ENCODE assay signal across 7 cellular contexts in genomic region chr10:70169011-70169410, GRCh38. TPM values are rescaled to one million over a fixed set of nuclear protein-coding genes. Genes with fewer than 3 reads are reported as not detected.
DNase-seq lines count a peak whose midpoint lies in the region; ATAC-seq and TF ChIP-seq lines count a peak whose summit lies in the region.

No MANE protein-coding gene starts in this region.

- CTCF ChIA-PET in IMR-90 (lab: Yijun Ruan, JAX) = interaction anchor here (0.7 kb wide), 1 partner anchor 23 kb away, joined by 3 read pairs; the partner anchor contains the start of gene TYSND1
- CTCF ChIA-PET in activated CD8-positive, alpha-beta T cell treated with anti-CD3 and anti-CD28 coated beads, Interleukin-2, amount 10 ng/mL, durations not matched to agents 7 days and 5 days (lab: Charles Lee) = interaction anchor here (1.2 to 5.6 kb wide), 4 partner anchors 22 to 53 kb away, joined by 4 to 67 read pairs (median 16); partner anchors contain the start of gene TYSND1

- peaks cover 12% of the 10 kb centered on the region for H3K4me1 ChIP-seq in IMR-90 (ENCODE audit: control insufficient read depth, insufficient read depth, low read length)
- H3K4me1 ChIP-seq in iPS-18a (ENCODE audit: control insufficient read depth, low read depth, low read length) = no peaks in the 10 kb centered on the region

- peaks cover 63% of the 10 kb centered on the region for H3K4me1 Mint-ChIP-seq in activated CD8-positive, alpha-beta T cell treated with anti-CD3 and anti-CD28 coated beads, Interleukin-2, amount 10 ng/mL, durations not matched to agents 7 days and 5 days (ENCODE audit: low read depth)
- H3K4me1 Mint-ChIP-seq in stimulated activated naive B cell treated with anti-CD40 and anti-IgM and Interleukin-4, amounts not matched to agents 10 μg/mL and 1 μg/mL and 100 μg/mL, for 72 hours = peaks cover 22 to 34% of the 10 kb centered on the region in 2 donors

- H3K4me3 ChIP-seq in IMR-90 (ENCODE audit: insufficient read depth, low read depth, low read length) (peak overlapping the region; percentile 99), iPS-18a (ENCODE audit: low read length) (peak overlapping the region; percentile 98)

- peak overlapping the region; percentile 80 for H3K4me2 ChIP-seq in IMR-90 (ENCODE audit: low read depth, low read length)

- H3K9me1 ChIP-seq in IMR-90 (ENCODE audit: insufficient read depth, low read length) = peaks cover 17% of the 10 kb centered on the region

- WGBS in IMR-90 (ENCODE audit: extremely low coverage in 2 of 2, insufficient read length in 1 of 2), 2 experiments = no CpG with 5 or more reads among the region's 2 CpGs

- peak overlapping the region; percentile 51 for H3K14ac ChIP-seq in IMR-90 (replicated peaks; ENCODE audit: low read depth, low read length)

- no peak for TF ChIP-seq RAD21 in IMR-90 (IDR thresholded peaks at IDR 0.05; ENCODE audit: low read length)

- H3K9ac ChIP-seq in IMR-90 (ENCODE audit: low read depth, low read length) (peak overlapping the region; percentile 12; the same call in 1 of the 2 replicates), iPS-18a (ENCODE audit: low read length) (no peak overlapping the region)

- H3K4me3 Mint-ChIP-seq in activated CD8-positive, alpha-beta T cell treated with anti-CD3 and anti-CD28 coated beads, Interleukin-2, amount 10 ng/mL, durations not matched to agents 7 days and 5 days = peak overlapping the region; percentile 86
- peak overlapping the region; percentile 94 to 96 for H3K4me3 Mint-ChIP-seq in stimulated activated naive B cell treated with anti-CD40 and anti-IgM and Interleukin-4, amounts not matched to agents 10 μg/mL and 1 μg/mL and 100 μg/mL, for 72 hours

- H3K27ac ChIP-seq in IMR-90 (ENCODE audit: insufficient read depth, low read length) = no peak overlapping the region
- no peak overlapping the region for H3K27ac ChIP-seq in iPS-18a (ENCODE audit: low read length)

- H3K23ac ChIP-seq in IMR-90 (ENCODE audit: low read depth, low read length) = peak overlapping the region; percentile 91

- in situ Hi-C loops in IMR-90 (cut with MboI; ENCODE audit: low sequenced_read_pairs) = no loop called here

- DNase-seq in IMR-90 (no peak), DMS53 (lab: John Stamatoyannopoulos, UW) (no peak)
- DNase-seq in activated CD8-positive, alpha-beta T cell treated with anti-CD3 and anti-CD28 coated beads, Interleukin-2, amount 10 ng/mL, durations not matched to agents 7 days and 5 days = no peak
- DNase-seq in stimulated activated naive B cell treated with anti-CD40 and anti-IgM and Interleukin-4, amounts not matched to agents 10 μg/mL and 1 μg/mL and 100 μg/mL, for 72 hours = no peak

- H3K9me3 Mint-ChIP-seq in activated CD8-positive, alpha-beta T cell treated with anti-CD3 and anti-CD28 coated beads, Interleukin-2, amount 10 ng/mL, durations not matched to agents 7 days and 5 days (ENCODE audit: insufficient read depth) = no peaks in the 10 kb centered on the region
- H3K9me3 Mint-ChIP-seq in stimulated activated naive B cell treated with anti-CD40 and anti-IgM and Interleukin-4, amounts not matched to agents 10 μg/mL and 1 μg/mL and 100 μg/mL, for 72 hours = no peaks in the 10 kb centered on the region

- H3K79me1 ChIP-seq in IMR-90 (ENCODE audit: low read depth in 1 of 2, low read length in 2 of 2) = peaks cover 5 to 35% of the 10 kb centered on the region in 2 experiments

- H4K91ac ChIP-seq in IMR-90 (ENCODE audit: insufficient read depth, low read depth, low read length) = no peak overlapping the region

- dilution Hi-C loops in IMR-90 (cut with HindIII; ENCODE audit: low sequenced_read_pairs, unreplicated experiment) = no loop called here

- H2AK5ac ChIP-seq in IMR-90 (ENCODE audit: low read depth, low read length) = no peak overlapping the region

- peak overlapping the region; percentile 99 for H3K27ac Mint-ChIP-seq in activated CD8-positive, alpha-beta T cell treated with anti-CD3 and anti-CD28 coated beads, Interleukin-2, amount 10 ng/mL, durations not matched to agents 7 days and 5 days
- peak overlapping the region; percentile 98 for H3K27ac Mint-ChIP-seq in stimulated activated naive B cell treated with anti-CD40 and anti-IgM and Interleukin-4, amounts not matched to agents 10 μg/mL and 1 μg/mL and 100 μg/mL, for 72 hours

- BruUV-seq in IMR-90 (replicated peaks; lab: Mats Ljungman, UMichigan) = no TSS peak

- H2BK20ac ChIP-seq in IMR-90 (ENCODE audit: low read depth, low read length) = no peak overlapping the region

- H4K8ac ChIP-seq in IMR-90 (ENCODE audit: low read depth in 2 of 2, low read length in 2 of 2) = peak overlapping the region in 1 of 2 experiments; percentile 16; a peak in 2 of 4 replicates

- POLR2A ChIA-PET in IMR-90 (lab: Charles Lee; ENCODE audit: unreplicated experiment) = interaction anchor here (0.5 to 2.2 kb wide), 2 partner anchors 14 to 22 kb away, joined by 4 to 9 read pairs; no protein-coding TSS in a partner anchor
- POLR2A ChIA-PET in activated CD8-positive, alpha-beta T cell treated with anti-CD3 and anti-CD28 coated beads, Interleukin-2, amount 10 ng/mL, durations not matched to agents 7 days and 5 days (lab: Charles Lee) = interaction anchor here (1.1 to 2.3 kb wide), 4 partner anchors 10 to 76 kb away, joined by 3 to 13 read pairs (median 7); partner anchors contain the start of gene TYSND1

- no peak overlapping the region for H3K18ac ChIP-seq in IMR-90 (ENCODE audit: low read depth, low read length)

- intact Hi-C loops in IMR-90 (cut with micrococcal nuclease) = no loop called here

- H2BK120ac ChIP-seq in IMR-90 (ENCODE audit: low read depth, low read length) = no peak overlapping the region

- H3K27me3 ChIP-seq in IMR-90 (ENCODE audit: control insufficient read depth, insufficient read depth, low read length) (no peaks in the 10 kb centered on the region), iPS-18a (ENCODE audit: control insufficient read depth, insufficient read depth, low read length) (no peaks in the 10 kb centered on the region)

- H3K4ac ChIP-seq in IMR-90 (ENCODE audit: low read depth, low read length) = no peak overlapping the region

- H3K56ac ChIP-seq in IMR-90 (ENCODE audit: extremely low read depth, insufficient read depth, low read length) = no peak overlapping the region

- no peak overlapping the region for H4K5ac ChIP-seq in IMR-90 (ENCODE audit: low read depth, low read length)

- H3K36me3 ChIP-seq in IMR-90 (ENCODE audit: control insufficient read depth, insufficient read depth, low read length) = peaks cover 7% of the 10 kb centered on the region
- H3K36me3 ChIP-seq in iPS-18a (ENCODE audit: control insufficient read depth, low read depth, low read length) = peaks cover 14% of the 10 kb centered on the region

- H2BK5ac ChIP-seq in IMR-90 (ENCODE audit: low read depth, low read length, poor library complexity, severe bottlenecking) = peak overlapping the region; percentile 5

- H2AK9ac ChIP-seq in IMR-90 (replicated peaks; ENCODE audit: low read depth, low read length, poor library complexity) = no peak overlapping the region

- H3K27me3 Mint-ChIP-seq in activated CD8-positive, alpha-beta T cell treated with anti-CD3 and anti-CD28 coated beads, Interleukin-2, amount 10 ng/mL, durations not matched to agents 7 days and 5 days (ENCODE audit: low read depth) = no peaks in the 10 kb centered on the region
- H3K27me3 Mint-ChIP-seq in stimulated activated naive B cell treated with anti-CD40 and anti-IgM and Interleukin-4, amounts not matched to agents 10 μg/mL and 1 μg/mL and 100 μg/mL, for 72 hours = no peaks in the 10 kb centered on the region

- H2BK15ac ChIP-seq in IMR-90 (ENCODE audit: low read depth, low read length) = no peak overlapping the region

- no peak overlapping the region for H2AFZ ChIP-seq in IMR-90 (replicated peaks; ENCODE audit: low read length, poor library complexity)

- ATAC-seq in IMR-90 (ENCODE audit: low read depth) (no peak), GM21515 (IDR thresholded peaks at IDR 0.05; ENCODE audit: unreplicated experiment) (no peak), HG03439 (IDR thresholded peaks at IDR 0.05; ENCODE audit: unreplicated experiment) (no peak)
- ATAC-seq in activated CD8-positive, alpha-beta T cell treated with anti-CD3 and anti-CD28 coated beads, Interleukin-2, amount 10 ng/mL, durations not matched to agents 7 days and 5 days = no peak
- no peak for ATAC-seq in stimulated activated naive B cell treated with anti-CD40 and anti-IgM and Interleukin-4, amounts not matched to agents 10 μg/mL and 1 μg/mL and 100 μg/mL, for 72 hours (replicated peaks)

- H3K9me3 ChIP-seq in IMR-90 (ENCODE audit: control insufficient read depth, insufficient read depth, low read length) (no peaks in the 10 kb centered on the region), iPS-18a (ENCODE audit: control insufficient read depth, low read depth, low read length) (no peaks in the 10 kb centered on the region)

- no peak for TF ChIP-seq CTCF in IMR-90 (conservative IDR thresholded peaks at IDR 0.05; ENCODE audit: low read depth, low read length)

- TF ChIP-seq POLR2A in IMR-90 (IDR thresholded peaks at IDR 0.05; ENCODE audit: low read depth, low read length) = no peak

- peaks cover 62% of the 10 kb centered on the region for H4K20me1 ChIP-seq in IMR-90 (ENCODE audit: insufficient read depth, low read length)

- H3K36me3 Mint-ChIP-seq in activated CD8-positive, alpha-beta T cell treated with anti-CD3 and anti-CD28 coated beads, Interleukin-2, amount 10 ng/mL, durations not matched to agents 7 days and 5 days (ENCODE audit: low read depth) = peaks cover 45% of the 10 kb centered on the region
- peaks cover 5 to 17% of the 10 kb centered on the region in 2 donors for H3K36me3 Mint-ChIP-seq in stimulated activated naive B cell treated with anti-CD40 and anti-IgM and Interleukin-4, amounts not matched to agents 10 μg/mL and 1 μg/mL and 100 μg/mL, for 72 hours

RNA-seq across cellular contexts. Expression of gene SAR1A, which starts 1.3 kb away (rescaled TPM):
- 161 and 272 TPM in 2 replicates for total RNA-seq in IMR-90 (2012; rRNA removed)
- 45.8 and 56.9 TPM in 2 replicates for polyA plus RNA-seq in IMR-90 (2012; rRNA removed)
- 11.8 and 25.4 TPM in 2 replicates for polyA plus RNA-seq in IMR-90 (2012; cell fraction: cytosol; rRNA removed)
- polyA plus RNA-seq in IMR-90 (2012; cell fraction: nucleus; rRNA removed; ENCODE audit: low replicate concordance) = 11.6 and 90.2 TPM in 2 replicates
- total RNA-seq in activated CD8-positive, alpha-beta T cell treated with anti-CD3 and anti-CD28 coated beads, Interleukin-2, amount 10 ng/mL, durations not matched to agents 7 days and 5 days = 100 to 1,000 TPM; 157 to 160 TPM

RNA-seq across cellular contexts. Expression of gene TYSND1, which starts 22.5 kb away (rescaled TPM):
- total RNA-seq in IMR-90 (2012; rRNA removed) = 2.8 and 2.9 TPM in 2 replicates
- 4.1 and 4.6 TPM in 2 replicates for polyA plus RNA-seq in IMR-90 (2012; rRNA removed)
- 4.0 and 5.5 TPM in 2 replicates for polyA plus RNA-seq in IMR-90 (2012; cell fraction: cytosol; rRNA removed)
- 12.4 and 20.6 TPM in 2 replicates for polyA plus RNA-seq in IMR-90 (2012; cell fraction: nucleus; rRNA removed; ENCODE audit: low replicate concordance)
- total RNA-seq in activated CD8-positive, alpha-beta T cell treated with anti-CD3 and anti-CD28 coated beads, Interleukin-2, amount 10 ng/mL, durations not matched to agents 7 days and 5 days = 10 to 100 TPM; 12.0 to 13.4 TPM

RNA-seq across cellular contexts. Expression of gene AIFM2, which starts 36.4 kb away (rescaled TPM):
- 1.7 and 2.0 TPM in 2 replicates for total RNA-seq in IMR-90 (2012; rRNA removed)
- polyA plus RNA-seq in IMR-90 (2012; rRNA removed) = 4.5 and 4.6 TPM in 2 replicates
- 3.6 and 5.9 TPM in 2 replicates for polyA plus RNA-seq in IMR-90 (2012; cell fraction: cytosol; rRNA removed)
- polyA plus RNA-seq in IMR-90 (2012; cell fraction: nucleus; rRNA removed; ENCODE audit: low replicate concordance) = 6.3 and 6.9 TPM in 2 replicates
- total RNA-seq in activated CD8-positive, alpha-beta T cell treated with anti-CD3 and anti-CD28 coated beads, Interleukin-2, amount 10 ng/mL, durations not matched to agents 7 days and 5 days = 1 to 10 TPM; 7.2 to 7.5 TPM
